Comparison of ENCODE assay signal across 8 cellular contexts in the genomic region with DNA sequence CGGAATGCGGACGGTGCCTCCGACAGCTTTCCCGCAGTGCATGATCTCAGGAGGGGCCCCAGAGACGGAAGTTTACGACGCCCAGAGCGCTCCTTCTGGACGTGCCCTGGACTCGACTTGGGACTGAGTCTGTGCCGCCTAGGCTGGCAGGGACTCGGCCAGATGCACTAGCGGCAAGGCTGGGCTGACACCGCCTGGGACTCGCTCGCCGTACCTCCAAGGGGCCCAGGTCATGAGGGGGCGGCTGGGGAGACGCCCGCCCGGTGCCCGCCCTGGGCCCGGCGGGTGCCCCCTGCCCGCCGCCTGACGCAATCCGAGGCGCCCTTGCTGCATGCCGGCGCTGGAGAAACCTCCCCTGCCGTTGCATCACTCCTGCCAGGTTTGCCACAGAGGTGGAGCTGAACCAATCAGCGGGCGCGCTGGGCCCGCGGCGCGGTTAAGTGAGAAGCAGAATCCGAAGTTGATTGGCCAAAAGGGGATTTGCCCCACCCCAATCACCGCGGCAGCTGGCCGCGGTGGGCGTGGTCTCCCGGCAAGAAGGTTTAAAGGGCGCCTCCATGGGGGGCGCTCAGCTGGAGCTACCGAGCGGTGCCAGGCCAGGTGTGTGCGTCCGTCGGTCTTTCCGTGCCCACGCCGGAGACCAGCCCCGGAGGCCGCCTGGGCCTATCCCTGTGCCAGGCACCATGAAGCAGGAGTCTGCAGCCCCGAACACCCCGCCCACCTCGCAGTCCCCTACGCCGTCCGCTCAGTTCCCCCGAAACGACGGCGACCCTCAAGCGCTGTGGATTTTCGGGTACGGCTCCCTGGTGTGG. TPM values are rescaled to one million over a fixed set of nuclear protein-coding genes. Genes with fewer than 3 reads are reported as not detected.
DNase-seq lines count a peak whose midpoint lies in the region; FAIRE-seq and TF ChIP-seq lines count a peak whose summit lies in the region.

A gene with protein sequence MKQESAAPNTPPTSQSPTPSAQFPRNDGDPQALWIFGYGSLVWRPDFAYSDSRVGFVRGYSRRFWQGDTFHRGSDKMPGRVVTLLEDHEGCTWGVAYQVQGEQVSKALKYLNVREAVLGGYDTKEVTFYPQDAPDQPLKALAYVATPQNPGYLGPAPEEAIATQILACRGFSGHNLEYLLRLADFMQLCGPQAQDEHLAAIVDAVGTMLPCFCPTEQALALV (plus strand): TSS at position 571 of the 812 bp plus-strand sequence. CDS start 113 bp downstream, at position 684.

- no peaks in the 10 kb centered on the region for H3K79me1 ChIP-seq in H9 (ENCODE audit: insufficient read depth, low read depth, low read length, poor library complexity, severe bottlenecking)

- no peak; the same call in 2 of the 3 replicates for TF ChIP-seq CTCF in H9 (conservative IDR thresholded peaks at IDR 0.05)
- peak; percentile 29 for TF ChIP-seq CTCF in neutrophil (IDR thresholded peaks at IDR 0.05)

- H3K4me1 Mint-ChIP-seq in H9, result peaks cover 42 to 56% of the 10 kb centered on the region in 2 experiments

- peak within 1 kb of the TSS; percentile 98 for H3K18ac ChIP-seq in H9 (ENCODE audit: insufficient read length, low read depth, low read length)

- DNase-seq in H9, result peak; percentile 99
- peak; percentile 96 for DNase-seq in MG63
- peak; percentile 73 for DNase-seq in SIG-M5 (lab: John Stamatoyannopoulos, UW)
- DNase-seq in activated gamma-delta T cell treated with Interleukin-2 at 50 U/mL for 16 hours, result peak; percentile 93
- DNase-seq in frontal cortex (ENCODE audit: low spot score in 2 of 2), result peak; percentile 92 to 99
- peak; percentile 26 to 98 (median 80) for DNase-seq in substantia nigra (lab: John Stamatoyannopoulos, UW)

- H3K36me3 ChIP-seq in MG63 (peaks cover 17% of the 10 kb centered on the region), neutrophil (no peaks in the 10 kb centered on the region)

- H3K23me2 ChIP-seq in H9 (ENCODE audit: insufficient read length, low read depth, low read length, poor library complexity, severe bottlenecking), result peaks cover 18% of the 10 kb centered on the region

- peak within 1 kb of the TSS; percentile 92 for H3K9ac ChIP-seq in H9 (ENCODE audit: extremely low read depth, insufficient read length, low read length)

- peak within 1 kb of the TSS; percentile 36 for H2BK12ac ChIP-seq in H9 (ENCODE audit: insufficient read length, low read depth, low read length)

- no peak within 1 kb of the TSS for H2BK15ac ChIP-seq in H9 (ENCODE audit: low read depth, low read length)

- no peak within 1 kb of the TSS for H2AK5ac ChIP-seq in H9 (ENCODE audit: insufficient read length, low read length)

- peak within 1 kb of the TSS; percentile 72 for H4K5ac ChIP-seq in H9 (ENCODE audit: insufficient read length, low read depth, low read length)

- H3K4me1 ChIP-seq in H9 (ENCODE audit: insufficient read depth, low read length) (peaks cover 5% of the 10 kb centered on the region; the same call in 1 of the 2 replicates), neutrophil (ENCODE audit: control insufficient read depth in 1 of 2, insufficient read depth in 1 of 2, low read depth in 1 of 2, low read length in 1 of 2) (peaks cover 16 to 18% of the 10 kb centered on the region in 2 experiments)

- H3K4me3 ChIP-seq in MG63 (peak within 1 kb of the TSS; percentile 68), neutrophil (ENCODE audit: low read depth in 1 of 2, low read length in 1 of 2) (peak within 1 kb of the TSS; percentile 85)

- H3K27ac Mint-ChIP-seq in H9, result peak within 1 kb of the TSS; percentile 98 to 99 (median 99)

- H3K4me2 ChIP-seq in H9 (ENCODE audit: insufficient read depth, insufficient read length, low read length), result peak within 1 kb of the TSS; percentile 83

- peaks cover 2% of the 10 kb centered on the region for H3K27me3 Mint-ChIP-seq in H9 (ENCODE audit: low read depth)

- H4K8ac ChIP-seq in H9 (replicated peaks; ENCODE audit: insufficient read length, low read depth, low read length), result no peak within 1 kb of the TSS

- H2BK5ac ChIP-seq in H9 (ENCODE audit: insufficient read length, low read length), result peak within 1 kb of the TSS; percentile 87

- no peaks in the 10 kb centered on the region for H4K20me1 ChIP-seq in H9 (ENCODE audit: control insufficient read depth, insufficient read depth, insufficient read length)

- no CpG with 5 or more reads among the region's 72 CpGs for WGBS in H9 (ENCODE audit: extremely low coverage, insufficient read length, low lambda C conversion rate)

- H3K4me3 Mint-ChIP-seq in H9, result peak within 1 kb of the TSS; percentile 87 to 96

- H3K56ac ChIP-seq in H9 (ENCODE audit: insufficient read length, low read depth, low read length), result peak within 1 kb of the TSS; percentile 59

- no peaks in the 10 kb centered on the region; the same call in 1 of the 2 replicates for H3K79me2 ChIP-seq in H9 (ENCODE audit: insufficient read depth, low read length)

- H3K4ac ChIP-seq in H9 (ENCODE audit: low read depth, low read length), result peak within 1 kb of the TSS; percentile 7; the same call in 1 of the 2 replicates

- peak within 1 kb of the TSS; percentile 40 for H2BK120ac ChIP-seq in H9 (ENCODE audit: low read depth, low read length, poor library complexity, severe bottlenecking)

- peak within 1 kb of the TSS; percentile 51 for H4K91ac ChIP-seq in H9 (ENCODE audit: insufficient read length, low read depth, low read length)

- H3K27me3 ChIP-seq in H9 (ENCODE audit: insufficient read depth, low read length) (no peaks in the 10 kb centered on the region), MG63 (no peaks in the 10 kb centered on the region), neutrophil (peaks cover 7% of the 10 kb centered on the region)

- H3K27ac ChIP-seq in H9 (ENCODE audit: insufficient read length, low read depth, low read length) (peak within 1 kb of the TSS; percentile 59), neutrophil (peak within 1 kb of the TSS; percentile 41), substantia nigra (ENCODE audit: low read depth, low read length, poor library complexity, severe bottlenecking) (peak within 1 kb of the TSS; percentile 55)

- H2AFZ ChIP-seq in H9 (ENCODE audit: low read length), result no peak within 1 kb of the TSS

- H2BK20ac ChIP-seq in H9 (ENCODE audit: low read depth, low read length, poor library complexity, severe bottlenecking), result no peak within 1 kb of the TSS

- FAIRE-seq in G401.6 (lab: Jason Lieb, UNC) (peak; percentile 96), frontal cortex (lab: Jason Lieb, UNC) (no peak)

- H3K9me3 ChIP-seq in H9 (ENCODE audit: control insufficient read depth, low read depth, low read length) (no peaks in the 10 kb centered on the region), MG63 (no peaks in the 10 kb centered on the region), neutrophil (no peaks in the 10 kb centered on the region)

- peak within 1 kb of the TSS; percentile 95 for H3K14ac ChIP-seq in H9 (ENCODE audit: insufficient read depth, low read length)

- H3K9me3 Mint-ChIP-seq in H9, result no peaks in the 10 kb centered on the region; a peak in 1 of 5 replicates

- H3K36me3 Mint-ChIP-seq in H9 (ENCODE audit: insufficient read depth in 1 of 3, low read depth in 3 of 3), result peaks cover 18 to 35% (median 29%) of the 10 kb centered on the region in 3 experiments

- no peak within 1 kb of the TSS for H3K23ac ChIP-seq in H9 (ENCODE audit: insufficient read length, low read depth, low read length)

- peak within 1 kb of the TSS; percentile 8 for H3T11ph ChIP-seq in H9 (ENCODE audit: low read length)

RNA-seq across cellular contexts. Expression of the gene that starts here (rescaled TPM):
- total RNA-seq in H9 (2021), result 47.2 and 48.7 TPM in 2 replicates
- 8.8 and 18.5 TPM in 2 replicates for total RNA-seq in MG63 (2014; rRNA removed; shearing (Covaris generic); ENCODE audit: low replicate concordance)
- 2.9 TPM for total RNA-seq in frontal cortex

Comparison
In these comparisons a context has a peak if more than half of its experiments do, and no peak if none do; other contexts are left out.
1. Peak in every context shown above with its lines: DNase-seq, H3K4me3 ChIP-seq and H3K27ac ChIP-seq.